ENCODE assay signal across 20 cellular contexts in genomic region chr2:16123881-16124780, GRCh38.
DNase-seq lines count a peak whose midpoint lies in the region; ATAC-seq and TF ChIP-seq lines count a peak whose summit lies in the region.
"Had no signal": no experiment of that assay in that cellular context is flagged by ENCODE, and none has a peak within 500 bp of the region (broad histone marks: within the 10 kb centered on the region; RNA-seq: fewer than 3 reads in every experiment).

No MANE protein-coding gene starts in this region.

- H3K9me3 ChIP-seq in esophagus muscularis mucosa: no peaks in the 10 kb centered on the region
- no peaks in the 10 kb centered on the region for H3K9me3 ChIP-seq in mucosa of rectum (ENCODE audit: control insufficient read depth in 2 of 2, low read length in 2 of 2)
- no peaks in the 10 kb centered on the region for H3K9me3 ChIP-seq in vagina
- peaks cover 5% of the 10 kb centered on the region for H3K9me3 ChIP-seq in osteoblast (ENCODE audit: low read depth, low read length)

- no peak for TF ChIP-seq POLR2A in esophagus muscularis mucosa (IDR thresholded peaks at IDR 0.05; ENCODE audit: low read depth)
- TF ChIP-seq POLR2A in vagina (IDR thresholded peaks at IDR 0.05): no peak

- H3K4me1 ChIP-seq in esophagus muscularis mucosa: no peaks in the 10 kb centered on the region
- H3K4me1 ChIP-seq in mucosa of rectum (ENCODE audit: control insufficient read depth in 2 of 2, insufficient read depth in 2 of 2, low read length in 2 of 2): peaks cover 19 to 27% of the 10 kb centered on the region in 2 donors
- H3K4me1 ChIP-seq in vagina: no peaks in the 10 kb centered on the region
- no peaks in the 10 kb centered on the region for H3K4me1 ChIP-seq in osteoblast (ENCODE audit: insufficient read depth, low read length)

- intact Hi-C loops in esophagus muscularis mucosa (cut with DNase I): no loop called here
- intact Hi-C loops in vagina (cut with DNase I): no loop called here

- DNase-seq in esophagus muscularis mucosa (ENCODE audit: extremely low spot score) (peak; percentile 62), vagina (ENCODE audit: extremely low spot score in 2 of 2) (peak; percentile 37 to 40), HPDE6-E6E7 (ENCODE audit: extremely low spot score) (no peak), osteoblast (ENCODE audit: insufficient read length, low spot score, missing footprints) (no peak)
- DNase-seq: ACHN, DMS79 treated with DMSO at 0.1 percent for 48 hours, H9, KG1, MV-4-11, NCI-H1694 treated with DMSO at 0.1 percent for 48 hours, NCI-H2107, NCI-H2227 treated with DMSO at 0.1 percent for 48 hours, NCI-H524, PC-3, SIG-M5 had no signal

- no peak overlapping the region for H3K4me2 ChIP-seq in osteoblast (ENCODE audit: insufficient read depth, low read length)

- H3K27ac ChIP-seq in esophagus muscularis mucosa (replicated peaks in 1 of 4) (no peak overlapping the region), mucosa of rectum (ENCODE audit: low read depth in 2 of 2, low read length in 2 of 2) (peak overlapping the region; percentile 2 to 32), vagina (no peak overlapping the region), osteoblast (ENCODE audit: low read depth, low read length) (no peak overlapping the region)
- H3K27ac ChIP-seq: C4-2B, RWPE1 had no signal

- H3K4me3 ChIP-seq in esophagus muscularis mucosa (no peak overlapping the region), mucosa of rectum (ENCODE audit: low read length in 2 of 2) (peak overlapping the region in 1 of 2 donors; percentile 20), vagina (no peak overlapping the region), osteoblast (ENCODE audit: insufficient read depth, low read length) (no peak overlapping the region)

- H3K4me1 Mint-ChIP-seq in brain: peaks cover 34% of the 10 kb centered on the region

- H3K27me3 ChIP-seq in esophagus muscularis mucosa (peaks cover 0 to 3% (median 0%) of the 10 kb centered on the region in 4 donors), mucosa of rectum (ENCODE audit: control insufficient read depth in 2 of 2, insufficient read depth in 2 of 2, low read length in 2 of 2) (no peaks in the 10 kb centered on the region), vagina (no peaks in the 10 kb centered on the region), osteoblast (ENCODE audit: insufficient read depth, low read length) (no peaks in the 10 kb centered on the region)

- no peaks in the 10 kb centered on the region for H3K36me3 ChIP-seq in esophagus muscularis mucosa
- H3K36me3 ChIP-seq in mucosa of rectum (ENCODE audit: control insufficient read depth in 2 of 2, insufficient read depth in 2 of 2, low read length in 2 of 2): no peaks in the 10 kb centered on the region
- H3K36me3 ChIP-seq in vagina: no peaks in the 10 kb centered on the region
- H3K36me3 ChIP-seq in osteoblast (ENCODE audit: insufficient read depth, low read length): no peaks in the 10 kb centered on the region

- TF ChIP-seq CTCF in brain (conservative IDR thresholded peaks at IDR 0.05) (no peak), esophagus muscularis mucosa (IDR thresholded peaks at IDR 0.05) (no peak), vagina (IDR thresholded peaks at IDR 0.05) (no peak), osteoblast (IDR thresholded peaks at IDR 0.05; ENCODE audit: extremely low read depth, low read depth, low read length) (no peak)

- no peak overlapping the region for H2AFZ ChIP-seq in osteoblast (ENCODE audit: low read length)

- no peak for ATAC-seq in HG03342 (IDR thresholded peaks at IDR 0.05; ENCODE audit: unreplicated experiment)
- ATAC-seq: PC-3 had no signal

- peaks cover 6% of the 10 kb centered on the region for H3K27me3 Mint-ChIP-seq in brain

- H3K4me3 Mint-ChIP-seq in brain: no peak overlapping the region
- H3K4me3 Mint-ChIP-seq: H9 had no signal

- no peaks in the 10 kb centered on the region for H4K20me1 ChIP-seq in osteoblast (ENCODE audit: insufficient read depth, low read length)

- H3K9me3 Mint-ChIP-seq in brain: peaks cover 4 to 14% (median 6%) of the 10 kb centered on the region in 5 experiments

- 77% methylated on average over 9 of the region's 9 CpGs for WGBS in esophagus muscularis mucosa

- no peaks in the 10 kb centered on the region for H3K79me2 ChIP-seq in osteoblast (ENCODE audit: insufficient read depth, low read length)

- TF ChIP-seq EP300 in esophagus muscularis mucosa (IDR thresholded peaks at IDR 0.05): no peak

- peak overlapping the region in 4 of 5 experiments; percentile 50 to 89 (median 58) for H3K27ac Mint-ChIP-seq in brain
- H3K27ac Mint-ChIP-seq: H9 had no signal

- peaks cover 3% of the 10 kb centered on the region for H3K36me3 Mint-ChIP-seq in brain

- no peak overlapping the region for H3K9ac ChIP-seq in mucosa of rectum (ENCODE audit: low read depth in 1 of 2, low read length in 2 of 2)

Comparison
In these comparisons a context has a peak if more than half of its experiments do, and no peak if none do; other contexts are left out.
1. DNase-seq: peak in esophagus muscularis mucosa (single experiment) and vagina (2 of 2); none in HPDE6-E6E7 (single experiment) and osteoblast (single experiment).
2. H3K27ac ChIP-seq: peak in mucosa of rectum (2 of 2); none in esophagus muscularis mucosa (0 of 4), vagina (single experiment) and osteoblast (single experiment).